Comparison of ENCODE assay signal across 14 cellular contexts in genomic region chr3:107596639-107597038, GRCh38.
"Had no signal": no experiment of that assay in that cellular context is flagged by ENCODE, and none has a peak within 500 bp of the region (broad histone marks: within the 10 kb centered on the region; RNA-seq: fewer than 3 reads in every experiment).

No MANE protein-coding gene starts in this region.

- DNase-seq: activated CD4-positive, alpha-beta T cell treated with anti-CD3 and anti-CD28 coated beads, Interleukin-2, amount 10 ng/mL, durations not matched to agents 24 days and 14 days; aorta; dorsolateral prefrontal cortex; esophagus squamous epithelium; foreskin fibroblast; immature natural killer cell; ovary; stimulated activated CD4-positive, alpha-beta T cell treated with anti-CD3 and anti-CD28 coated beads, Interleukin-12 subunit alpha, Interleukin-12 subunit beta, amount 100 ng/mL, for 4 hours; stimulated activated naive CD4-positive, alpha-beta T cell; testis; upper lobe of right lung had no signal

- H3K27me3 Mint-ChIP-seq: activated CD4-positive, alpha-beta T cell treated with anti-CD3 and anti-CD28 coated beads, Interleukin-2, amount 10 ng/mL, durations not matched to agents 24 days and 14 days; natural killer cell treated with Interleukin-12 subunit alpha and Interleukin-12 subunit beta and Interleukin-15 and Interleukin-18, amount 100 ng/mL, for 72 hours had no signal

- H3K4me3 Mint-ChIP-seq: activated CD4-positive, alpha-beta T cell treated with anti-CD3 and anti-CD28 coated beads, Interleukin-2, amount 10 ng/mL, durations not matched to agents 24 days and 14 days; immature natural killer cell; natural killer cell treated with Interleukin-12 subunit alpha and Interleukin-12 subunit beta and Interleukin-15 and Interleukin-18, amount 100 ng/mL, for 72 hours had no signal

- H3K4me3 ChIP-seq: dorsolateral prefrontal cortex, esophagus squamous epithelium, ovary, testis, upper lobe of right lung had no signal

- ATAC-seq: activated naive CD4-positive, alpha-beta T cell treated with anti-CD3 and anti-CD28 coated beads, Interleukin-2, amount 50 U/mL, for 72 hours; natural killer cell treated with Interleukin-12 subunit alpha and Interleukin-12 subunit beta and Interleukin-15 and Interleukin-18, amount 100 ng/mL, for 72 hours; upper lobe of right lung had no signal

- H3K27ac ChIP-seq: dorsolateral prefrontal cortex, esophagus squamous epithelium, ovary, testis, upper lobe of right lung had no signal

- H3K9me3 ChIP-seq: esophagus squamous epithelium, ovary, testis, upper lobe of right lung had no signal

- FAIRE-seq: bronchial epithelial cell had no signal

- H3K9me3 Mint-ChIP-seq: activated CD4-positive, alpha-beta T cell treated with anti-CD3 and anti-CD28 coated beads, Interleukin-2, amount 10 ng/mL, durations not matched to agents 24 days and 14 days; activated naive CD4-positive, alpha-beta T cell treated with anti-CD3 and anti-CD28 coated beads, Interleukin-2, amount 50 U/mL, for 72 hours; immature natural killer cell; natural killer cell treated with Interleukin-12 subunit alpha and Interleukin-12 subunit beta and Interleukin-15 and Interleukin-18, amount 100 ng/mL, for 72 hours had no signal

- H3K27me3 ChIP-seq: dorsolateral prefrontal cortex, esophagus squamous epithelium, ovary, testis, upper lobe of right lung had no signal

- H3K36me3 ChIP-seq: esophagus squamous epithelium, ovary, upper lobe of right lung had no signal

- H3K27ac Mint-ChIP-seq: activated CD4-positive, alpha-beta T cell treated with anti-CD3 and anti-CD28 coated beads, Interleukin-2, amount 10 ng/mL, durations not matched to agents 24 days and 14 days; activated naive CD4-positive, alpha-beta T cell treated with anti-CD3 and anti-CD28 coated beads, Interleukin-2, amount 50 U/mL, for 72 hours; natural killer cell treated with Interleukin-12 subunit alpha and Interleukin-12 subunit beta and Interleukin-15 and Interleukin-18, amount 100 ng/mL, for 72 hours had no signal

- H3K36me3 Mint-ChIP-seq: immature natural killer cell; natural killer cell treated with Interleukin-12 subunit alpha and Interleukin-12 subunit beta and Interleukin-15 and Interleukin-18, amount 100 ng/mL, for 72 hours had no signal
